ENCODE assay signal across 17 cellular contexts in genomic region chr13:39250440-39250839, GRCh38.
DNase-seq lines count a peak whose midpoint lies in the region; ATAC-seq, FAIRE-seq and TF ChIP-seq lines count a peak whose summit lies in the region.
"Had no signal": no experiment of that assay in that cellular context is flagged by ENCODE, and none has a peak within 500 bp of the region (broad histone marks: within the 10 kb centered on the region; RNA-seq: fewer than 3 reads in every experiment).

No MANE protein-coding gene starts in this region.

- H2BK120ac ChIP-seq in trophoblast cell (ENCODE audit: insufficient read depth, low read length, poor library complexity), result no peak overlapping the region

- no peak overlapping the region for H3K18ac ChIP-seq in trophoblast cell (ENCODE audit: low read length)

- no peak overlapping the region for H3K23ac ChIP-seq in trophoblast cell (ENCODE audit: low read length)

- H3K79me2 ChIP-seq in HepG2 (ENCODE audit: insufficient read depth, low read length) (no peaks in the 10 kb centered on the region), trophoblast cell (ENCODE audit: control insufficient read depth, insufficient read depth, low read length, poor library complexity) (no peaks in the 10 kb centered on the region)

- intact Hi-C loops in HepG2 (cut with micrococcal nuclease; ENCODE audit: unreplicated experiment), result no loop called here

- no peaks in the 10 kb centered on the region for H3K36me3 ChIP-seq in liver (ENCODE audit: control insufficient read depth in 4 of 4, insufficient read depth in 3 of 4, low read depth in 1 of 4, low read length in 3 of 4)
- H3K36me3 ChIP-seq in HepG2 (replicated peaks in 1 of 2; ENCODE audit: control insufficient read depth in 1 of 2, insufficient read depth in 2 of 2, low read length in 2 of 2), result no peaks in the 10 kb centered on the region
- no peaks in the 10 kb centered on the region for H3K36me3 ChIP-seq in trophoblast cell (ENCODE audit: control insufficient read depth in 1 of 2, insufficient read depth in 2 of 2, low read length in 2 of 2)

- H3K9ac ChIP-seq in liver (ENCODE audit: low read depth in 1 of 2, low read length in 2 of 2) (no peak overlapping the region), HepG2 (ENCODE audit: insufficient read depth, low read depth, low read length) (no peak overlapping the region), trophoblast cell (ENCODE audit: low read length) (no peak overlapping the region)

- no peak overlapping the region for H4K12ac ChIP-seq in trophoblast cell (ENCODE audit: low read depth, low read length)

- CTCF ChIA-PET in HepG2 (lab: Yijun Ruan, JAX; ENCODE audit: low intra/inter-chr PET ratio, low total read pairs), result no interaction called here

- no peak overlapping the region for H2AK5ac ChIP-seq in trophoblast cell (ENCODE audit: low read length)

- no peaks in the 10 kb centered on the region for H3K79me1 ChIP-seq in trophoblast cell (ENCODE audit: low read length)

- no peak for FAIRE-seq in HepG2 (lab: Jason Lieb, UNC)
- FAIRE-seq: A204.1, D721Med, GM19239, H1, HTR-8/SVneo had no signal

- H4K20me1 ChIP-seq in HepG2 (ENCODE audit: insufficient read depth, low read length), result no peaks in the 10 kb centered on the region

- 66% methylated on average over 3 of the region's 3 CpGs for WGBS in liver
- WGBS in HepG2 (ENCODE audit: low lambda C conversion rate), result 0% methylated on average over 3 of the region's 3 CpGs
- WGBS in trophoblast cell (ENCODE audit: extremely low coverage, insufficient coverage, insufficient read length), result no CpG with 5 or more reads among the region's 3 CpGs

- no peak for TF ChIP-seq CTCF in liver (IDR thresholded peaks at IDR 0.05; ENCODE audit: low read depth, low read length, missing input control)
- no peak for TF ChIP-seq CTCF in HepG2 (CRISPR knock-in tag; IDR thresholded peaks at IDR 0.05)

- DNase-seq in HepG2 (ENCODE audit: low spot score) (no peak), cerebellar cortex (ENCODE audit: low spot score) (peak; percentile 20), trophoblast cell (peak; percentile 8 to 54), putamen (ENCODE audit: low spot score) (no peak), NCI-H1436 (lab: John Stamatoyannopoulos, UW) (no peak)
- DNase-seq: ACHN; Caco-2; CD4-positive, alpha-beta T cell; GF-D8; H9 had no signal

- TF ChIP-seq EP300 in HepG2 (IDR thresholded peaks at IDR 0.05; ENCODE audit: low read depth in 2 of 2, low read length in 2 of 2), result no peak
- TF ChIP-seq EP300 in HepG2 (CRISPR knock-in tag; IDR thresholded peaks at IDR 0.05; ENCODE audit: borderline replicate concordance), result no peak

- H3K27ac ChIP-seq in liver (ENCODE audit: low read depth in 1 of 2, low read length in 2 of 2), result no peak overlapping the region
- no peak overlapping the region for H3K27ac ChIP-seq in HepG2 (ENCODE audit: extremely low read length, insufficient read depth, low read length)
- no peak overlapping the region for H3K27ac ChIP-seq in trophoblast cell (ENCODE audit: low read depth, low read length)
- H3K27ac ChIP-seq: C4-2B had no signal

- no peak overlapping the region for H3K4ac ChIP-seq in trophoblast cell (ENCODE audit: low read depth, low read length)

- H3K9me3 ChIP-seq in liver (ENCODE audit: control insufficient read depth in 4 of 4, low read length in 3 of 4) (no peaks in the 10 kb centered on the region), HepG2 (ENCODE audit: low read length) (no peaks in the 10 kb centered on the region), trophoblast cell (ENCODE audit: insufficient read depth, low read depth, low read length) (no peaks in the 10 kb centered on the region)
- H3K9me3 ChIP-seq: Caco-2 had no signal

- H3K4me3 ChIP-seq in liver (ENCODE audit: low read depth in 1 of 3, low read length in 3 of 3) (no peak overlapping the region), HepG2 (replicated peaks in 1 of 3; ENCODE audit: insufficient read depth in 1 of 3, low read depth in 2 of 3, low read length in 3 of 3) (no peak overlapping the region), trophoblast cell (ENCODE audit: low read depth, low read length) (no peak overlapping the region)

- no peak overlapping the region for H4K8ac ChIP-seq in trophoblast cell (ENCODE audit: low read depth, low read length)

- H3K27me3 ChIP-seq in liver (ENCODE audit: control insufficient read depth in 4 of 4, insufficient read depth in 4 of 4, low read length in 3 of 4) (no peaks in the 10 kb centered on the region), HepG2 (ENCODE audit: control insufficient read depth in 1 of 2, insufficient read depth in 2 of 2, low read length in 2 of 2) (no peaks in the 10 kb centered on the region; a peak in 1 of 5 replicates), trophoblast cell (ENCODE audit: insufficient read depth, low read length) (no peaks in the 10 kb centered on the region)

- no peak overlapping the region for H3K14ac ChIP-seq in trophoblast cell (ENCODE audit: low read length)

- in situ Hi-C loops in HepG2 (cut with HindIII; ENCODE audit: extremely low pct_ligation_motif_present, low pct_unique_long_range_greater_than_20kb), result loop anchor here (25.0 kb wide), 1 partner anchor 362 kb away; the partner anchor contains the start of gene LHFPL6

- H2AFZ ChIP-seq in HepG2 (ENCODE audit: low read length) (no peak overlapping the region), trophoblast cell (ENCODE audit: insufficient read depth, low read length, poor library complexity) (no peak overlapping the region)

- H2BK12ac ChIP-seq in trophoblast cell (ENCODE audit: low read length), result no peak overlapping the region

- H3K4me1 ChIP-seq in liver (ENCODE audit: control insufficient read depth in 4 of 4, insufficient read depth in 4 of 4, low read length in 3 of 4) (no peaks in the 10 kb centered on the region), HepG2 (ENCODE audit: insufficient read depth, low read length) (no peaks in the 10 kb centered on the region), trophoblast cell (ENCODE audit: control insufficient read depth in 1 of 2, insufficient read depth in 2 of 2, low read length in 2 of 2) (peaks cover 0 to 2% of the 10 kb centered on the region in 2 experiments)
- H3K4me1 ChIP-seq: Caco-2 had no signal

- no peak for TF ChIP-seq RAD21 in liver (IDR thresholded peaks at IDR 0.05)
- TF ChIP-seq RAD21 in HepG2 (CRISPR knock-in tag; IDR thresholded peaks at IDR 0.05), result no peak

- POLR2A ChIA-PET in HepG2 (lab: Yijun Ruan, JAX), result no interaction called here

- no peak for ATAC-seq in HepG2

- no peak overlapping the region for H4K91ac ChIP-seq in trophoblast cell (ENCODE audit: low read depth, low read length)

- no peak overlapping the region for H2BK5ac ChIP-seq in trophoblast cell (ENCODE audit: low read depth, low read length, poor library complexity)

- no TSS peak for BruUV-seq in HepG2 (replicated peaks; lab: Mats Ljungman, UMichigan)

- TF ChIP-seq POLR2A in HepG2 (IDR thresholded peaks at IDR 0.05; ENCODE audit: insufficient read depth in 1 of 2, low read depth in 2 of 2, low read length in 2 of 2), result no peak

- H3K4me2 ChIP-seq in HepG2 (ENCODE audit: low read depth, low read length) (no peak overlapping the region), trophoblast cell (ENCODE audit: low read length) (no peak overlapping the region)

TF ChIP-seq in liver, 16 proteins besides CTCF, POLR2A, EP300 and RAD21:
- TF ChIP-seq NR2F2 (IDR thresholded peaks at IDR 0.05) (peak; percentile 72), TAF1 (conservative IDR thresholded peaks at IDR 0.05) (no peak)

TF ChIP-seq in HepG2, 621 proteins besides CTCF, POLR2A, EP300 and RAD21 (continues in another document):
- TF ChIP-seq ZNF839 (CRISPR knock-in tag; IDR thresholded peaks at IDR 0.05; ENCODE audit: borderline replicate concordance) (no peak), FLYWCH1 (CRISPR knock-in tag; IDR thresholded peaks at IDR 0.05) (no peak), ARHGAP35 (CRISPR knock-in tag; IDR thresholded peaks at IDR 0.05; ENCODE audit: borderline replicate concordance) (no peak), ZNF160 (CRISPR knock-in tag; IDR thresholded peaks at IDR 0.05) (no peak), ZBTB3 (CRISPR knock-in tag; IDR thresholded peaks at IDR 0.05; ENCODE audit: borderline replicate concordance, low read depth) (no peak), ZNF703 (CRISPR knock-in tag; IDR thresholded peaks at IDR 0.05; ENCODE audit: borderline replicate concordance) (no peak), ZGPAT (CRISPR knock-in tag; IDR thresholded peaks at IDR 0.05) (no peak), ZNF136 (CRISPR knock-in tag; IDR thresholded peaks at IDR 0.05; ENCODE audit: low read depth) (no peak), PHB2 (IDR thresholded peaks at IDR 0.05; ENCODE audit: partially characterized antibody) (no peak), POLR2AphosphoS5 (IDR thresholded peaks at IDR 0.05; ENCODE audit: low read depth, low read length) (no peak), ZNF552 (CRISPR knock-in tag; IDR thresholded peaks at IDR 0.05; ENCODE audit: borderline replicate concordance) (no peak)
- TF ChIP-seq, protein P1, sequence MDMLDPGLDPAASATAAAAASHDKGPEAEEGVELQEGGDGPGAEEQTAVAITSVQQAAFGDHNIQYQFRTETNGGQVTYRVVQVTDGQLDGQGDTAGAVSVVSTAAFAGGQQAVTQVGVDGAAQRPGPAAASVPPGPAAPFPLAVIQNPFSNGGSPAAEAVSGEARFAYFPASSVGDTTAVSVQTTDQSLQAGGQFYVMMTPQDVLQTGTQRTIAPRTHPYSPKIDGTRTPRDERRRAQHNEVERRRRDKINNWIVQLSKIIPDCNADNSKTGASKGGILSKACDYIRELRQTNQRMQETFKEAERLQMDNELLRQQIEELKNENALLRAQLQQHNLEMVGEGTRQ (IDR thresholded peaks at IDR 0.05; ENCODE audit: low read depth, low read length), result no peak
- TF ChIP-seq, protein P1 (CRISPR knock-in tag; IDR thresholded peaks at IDR 0.05; ENCODE audit: borderline replicate concordance), result no peak

Comparison
In these comparisons a context has a peak if more than half of its experiments do, and no peak if none do; other contexts are left out.
1. DNase-seq: peak in cerebellar cortex (single experiment) and trophoblast cell (2 of 2); none in HepG2 (single experiment), putamen (single experiment) and NCI-H1436 (single experiment).